22 cellular contexts compared by ENCODE assay signal in genomic region chr11:108857382-108857781, GRCh38.
DNase-seq lines count a peak whose midpoint lies in the region; ATAC-seq and TF ChIP-seq lines count a peak whose summit lies in the region.
"Had no signal": no experiment of that assay in that cellular context is flagged by ENCODE, and none has a peak within 500 bp of the region (broad histone marks: within the 10 kb centered on the region; RNA-seq: fewer than 3 reads in every experiment).

No MANE protein-coding gene starts in this region.

- H3K4me1 ChIP-seq in heart right ventricle (peaks cover 4 to 44% (median 31%) of the 10 kb centered on the region in 9 donors), testis (peaks cover 3% of the 10 kb centered on the region)
- H3K4me1 ChIP-seq: parathyroid adenoma had no signal

- H3K4me1 Mint-ChIP-seq in osteocyte (ENCODE audit: unreplicated experiment): peaks cover 33% of the 10 kb centered on the region

- H3K9me3 ChIP-seq in MG63 (no peaks in the 10 kb centered on the region), heart right ventricle (no peaks in the 10 kb centered on the region), testis (no peaks in the 10 kb centered on the region)

- H3K36me3 ChIP-seq in MG63 (peaks cover 3% of the 10 kb centered on the region), heart right ventricle (no peaks in the 10 kb centered on the region), testis (ENCODE audit: low read depth, missing control alignments) (no peaks in the 10 kb centered on the region)

- peaks cover 8% of the 10 kb centered on the region for H3K36me3 Mint-ChIP-seq in osteocyte (ENCODE audit: unreplicated experiment)
- H3K36me3 Mint-ChIP-seq: immature natural killer cell had no signal

- TF ChIP-seq CTCF in heart right ventricle (IDR thresholded peaks at IDR 0.05) (no peak), osteocyte (IDR thresholded peaks at IDR 0.05) (no peak), testis (IDR thresholded peaks at IDR 0.05) (no peak)

- 35 to 37% methylated on average over 5 of the region's 5 CpGs for WGBS in heart right ventricle, 2 donors
- 87 to 88% methylated on average over 5 of the region's 5 CpGs for WGBS in testis, 2 donors

- peak; percentile 76 to 94 (median 90) for ATAC-seq in heart right ventricle
- no peak for ATAC-seq in HG03565 (IDR thresholded peaks at IDR 0.05; ENCODE audit: unreplicated experiment)
- ATAC-seq: activated T-cell treated with anti-CD3 and anti-CD28 coated beads, Interleukin-2, amount 50 U/mL, for 72 hours; K562; stimulated activated naive B cell treated with anti-CD40 and anti-IgM and Interleukin-4, amounts not matched to agents 10 μg/mL and 1 μg/mL and 100 μg/mL, for 72 hours had no signal

- peak overlapping the region; percentile 10 for H3K27ac Mint-ChIP-seq in osteocyte (ENCODE audit: unreplicated experiment)
- H3K27ac Mint-ChIP-seq: activated T-cell treated with anti-CD3 and anti-CD28 coated beads, Interleukin-2, amount 50 U/mL, for 72 hours; stimulated activated naive B cell treated with anti-CD40 and anti-IgM and Interleukin-4, amounts not matched to agents 10 μg/mL and 1 μg/mL and 100 μg/mL, for 72 hours had no signal

- H3K27ac ChIP-seq in heart right ventricle: peak overlapping the region in 8 of 10 donors; percentile 15 to 73 (median 58)
- H3K27ac ChIP-seq in testis: no peak overlapping the region
- H3K27ac ChIP-seq: parathyroid adenoma had no signal

- H3K9me3 Mint-ChIP-seq in osteocyte (ENCODE audit: unreplicated experiment): no peaks in the 10 kb centered on the region
- H3K9me3 Mint-ChIP-seq: activated T-cell treated with anti-CD3 and anti-CD28 coated beads, Interleukin-2, amount 50 U/mL, for 72 hours; CD14-positive monocyte; immature natural killer cell; stimulated activated naive B cell treated with anti-CD40 and anti-IgM and Interleukin-4, amounts not matched to agents 10 μg/mL and 1 μg/mL and 100 μg/mL, for 72 hours had no signal

- H3K4me3 Mint-ChIP-seq in osteocyte (ENCODE audit: unreplicated experiment): no peak overlapping the region
- H3K4me3 Mint-ChIP-seq: activated T-cell treated with anti-CD3 and anti-CD28 coated beads, Interleukin-2, amount 50 U/mL, for 72 hours; CD14-positive monocyte; immature natural killer cell; stimulated activated naive B cell treated with anti-CD40 and anti-IgM and Interleukin-4, amounts not matched to agents 10 μg/mL and 1 μg/mL and 100 μg/mL, for 72 hours had no signal

- no peak overlapping the region for H3K4me3 ChIP-seq in MG63
- no peak overlapping the region for H3K4me3 ChIP-seq in heart right ventricle
- H3K4me3 ChIP-seq in testis: no peak overlapping the region
- H3K4me3 ChIP-seq: K562, lung had no signal

- H3K27me3 ChIP-seq in MG63: no peaks in the 10 kb centered on the region
- no peaks in the 10 kb centered on the region for H3K27me3 ChIP-seq in heart right ventricle
- no peaks in the 10 kb centered on the region for H3K27me3 ChIP-seq in testis

- peak; percentile 36 for DNase-seq in MG63
- peak; percentile 51 for DNase-seq in astrocyte of the hippocampus (ENCODE audit: low read depth, low spot score)
- DNase-seq in heart right ventricle: peak; percentile 34 to 66
- DNase-seq in osteocyte (ENCODE audit: extremely low spot score, unreplicated experiment): no peak
- DNase-seq in dedifferentiated amniotic fluid mesenchymal stem cell (ENCODE audit: extremely low spot score): no peak
- no peak for DNase-seq in testis
- DNase-seq in kidney glomerular epithelial cell (lab: John Stamatoyannopoulos, UW): no peak
- DNase-seq: activated naive CD4-positive, alpha-beta T cell treated with anti-CD3 and anti-CD28 coated beads, Interleukin-2, amount 50 U/mL, for 16 hours; activated T-cell treated with anti-CD3 and anti-CD28 coated beads, Interleukin-2, amount 50 U/mL, for 72 hours; anterior cingulate cortex; DMS153; immature natural killer cell; MV-4-11; NCI-H2029; NCI-H524; stimulated activated naive B cell treated with anti-CD40 and anti-IgM and Interleukin-4, amounts not matched to agents 10 μg/mL and 1 μg/mL and 100 μg/mL, for 72 hours; trophoblast cell had no signal

- H3K27me3 Mint-ChIP-seq in osteocyte (ENCODE audit: unreplicated experiment): no peaks in the 10 kb centered on the region
- H3K27me3 Mint-ChIP-seq: stimulated activated naive B cell treated with anti-CD40 and anti-IgM and Interleukin-4, amounts not matched to agents 10 μg/mL and 1 μg/mL and 100 μg/mL, for 72 hours had no signal

- intact Hi-C loops in heart right ventricle (cut with DNase I): no loop called here
- intact Hi-C loops in testis (cut with DNase I; ENCODE audit: low total_unique reads): no loop called here

- TF ChIP-seq POLR2A in testis (IDR thresholded peaks at IDR 0.05): no peak

Comparison
In these comparisons a context has a peak if more than half of its experiments do, and no peak if none do; other contexts are left out.
1. DNase-seq: peak in MG63 (single experiment), astrocyte of the hippocampus (single experiment) and heart right ventricle (2 of 2); none in osteocyte (single experiment), dedifferentiated amniotic fluid mesenchymal stem cell (single experiment), testis (single experiment) and kidney glomerular epithelial cell (single experiment).
2. H3K27ac ChIP-seq: peak in heart right ventricle (8 of 10); none in testis (0 of 2).